1 cellular context compared by ENCODE assay signal in genomic region chr13:27242642-27243185, GRCh38.
TF ChIP-seq lines count a peak whose summit lies in the region.

No MANE protein-coding gene starts in this region.

TF ChIP-seq in K562, 482 proteins besides CTCF, POLR2A, EP300 and RAD21 (continued from another document and continues in another):
- TF ChIP-seq ZNF740 (CRISPR knock-in tag; IDR thresholded peaks at IDR 0.05) = no peak
- no peak for TF ChIP-seq ZNF740 (tag; IDR thresholded peaks at IDR 0.05)
- TF ChIP-seq CC2D1A (IDR thresholded peaks at IDR 0.05) = no peak
- TF ChIP-seq BCLAF1 (IDR thresholded peaks at IDR 0.05; ENCODE audit: borderline replicate concordance in 1 of 2, control insufficient read depth in 1 of 2, low read depth in 2 of 2, low read length in 1 of 2) = no peak
- TF ChIP-seq KDM2B (CRISPR knock-in tag; IDR thresholded peaks at IDR 0.05) = no peak
- TF ChIP-seq NR2C2 (CRISPR knock-in tag; IDR thresholded peaks at IDR 0.05) = no peak
- no peak for TF ChIP-seq NR2C2 (tag; IDR thresholded peaks at IDR 0.05)
- no peak for TF ChIP-seq NCOA2 (IDR thresholded peaks at IDR 0.05; ENCODE audit: partially characterized antibody in 2 of 2)
- TF ChIP-seq MCM7 (IDR thresholded peaks at IDR 0.05) = no peak
- peak; percentile 77 for TF ChIP-seq MTA2 (IDR thresholded peaks at IDR 0.05; ENCODE audit: low read depth)
- TF ChIP-seq THRA (IDR thresholded peaks at IDR 0.05) = no peak
- TF ChIP-seq CBFA2T3 (IDR thresholded peaks at IDR 0.05) = peak; percentile 91
- no peak for TF ChIP-seq ETS1 (conservative IDR thresholded peaks at IDR 0.05; ENCODE audit: control insufficient read depth, low read depth, low read length)
- peak; percentile 19; the same call in 1 of the 2 replicates for TF ChIP-seq SOX6 (IDR thresholded peaks at IDR 0.05)
- no peak for TF ChIP-seq RFX1 (IDR thresholded peaks at IDR 0.05)
- TF ChIP-seq EGR1 (conservative IDR thresholded peaks at IDR 0.05) = peak; percentile 86
- no peak; the same call in 1 of the 2 replicates for TF ChIP-seq CREB1 (IDR thresholded peaks at IDR 0.05)
- no peak for TF ChIP-seq CREB1 (CRISPR knock-in tag; IDR thresholded peaks at IDR 0.05)
- no peak for TF ChIP-seq NR2C1 (IDR thresholded peaks at IDR 0.05)
- TF ChIP-seq NR2C1 (tag; IDR thresholded peaks at IDR 0.05) = no peak
- TF ChIP-seq STAT5A (IDR thresholded peaks at IDR 0.05; ENCODE audit: borderline replicate concordance, low read length) = peak; percentile 32; the same call in 1 of the 2 replicates
- no peak for TF ChIP-seq SRF (CRISPR knock-in tag; IDR thresholded peaks at IDR 0.05)
- no peak for TF ChIP-seq CEBPG (CRISPR knock-in tag; IDR thresholded peaks at IDR 0.05)
- no peak for TF ChIP-seq CEBPG (tag; conservative IDR thresholded peaks at IDR 0.05 in 1 of 2, IDR thresholded peaks at IDR 0.05 in 1 of 2)
- TF ChIP-seq RNF219 (CRISPR knock-in tag; IDR thresholded peaks at IDR 0.05) = no peak
- TF ChIP-seq CEBPB (tag; IDR thresholded peaks at IDR 0.05) = no peak
- peak; percentile 36; the same call in 1 of the 2 replicates for TF ChIP-seq KLF16 (IDR thresholded peaks at IDR 0.05)
- no peak for TF ChIP-seq CBX5 (IDR thresholded peaks at IDR 0.05; ENCODE audit: borderline replicate concordance, low read depth)
- TF ChIP-seq MCM3 (IDR thresholded peaks at IDR 0.05) = no peak
- no peak for TF ChIP-seq TCFL5 (CRISPR knock-in tag; conservative IDR thresholded peaks at IDR 0.05)
- TF ChIP-seq CCNT2 (IDR thresholded peaks at IDR 0.05; ENCODE audit: borderline replicate concordance, extremely low read depth, insufficient read length, low read depth, low read length) = no peak
- TF ChIP-seq TEAD4 (IDR thresholded peaks at IDR 0.05; ENCODE audit: low read length) = peak; percentile 64
- no peak for TF ChIP-seq TEAD4 (CRISPR knock-in tag; IDR thresholded peaks at IDR 0.05; ENCODE audit: borderline replicate concordance)
- no peak for TF ChIP-seq ZNF140 (CRISPR knock-in tag; IDR thresholded peaks at IDR 0.05)
- TF ChIP-seq MEIS2 (IDR thresholded peaks at IDR 0.05; ENCODE audit: partially characterized antibody) = no peak
- TF ChIP-seq FOXK2 (conservative IDR thresholded peaks at IDR 0.05 in 1 of 2, IDR thresholded peaks at IDR 0.05 in 1 of 2; ENCODE audit: low read depth in 2 of 2) = no peak
- no peak for TF ChIP-seq SUPT5H (IDR thresholded peaks at IDR 0.05)
- no peak for TF ChIP-seq SP2 (IDR thresholded peaks at IDR 0.05; ENCODE audit: extremely low read depth, low read depth, low read length, poor library complexity, severe bottlenecking)
- no peak for TF ChIP-seq ATF6 (CRISPR knock-in tag; IDR thresholded peaks at IDR 0.05)
- no peak for TF ChIP-seq E4F1 (CRISPR knock-in tag; IDR thresholded peaks at IDR 0.05; ENCODE audit: borderline replicate concordance)
- no peak for TF ChIP-seq ZNF395 (CRISPR knock-in tag; IDR thresholded peaks at IDR 0.05)
- no peak for TF ChIP-seq RBM34 (IDR thresholded peaks at IDR 0.05; ENCODE audit: borderline replicate concordance, insufficient read depth, low read length)
- no peak for TF ChIP-seq YBX1 (IDR thresholded peaks at IDR 0.05)
- no peak for TF ChIP-seq FOXA3 (CRISPR knock-in tag; conservative IDR thresholded peaks at IDR 0.05 in 1 of 2, IDR thresholded peaks at IDR 0.05 in 1 of 2)
- no peak for TF ChIP-seq MEF2A (IDR thresholded peaks at IDR 0.05; ENCODE audit: control insufficient read depth, low read depth, low read length)
- TF ChIP-seq CHD4 (IDR thresholded peaks at IDR 0.05; ENCODE audit: insufficient read depth, insufficient replicate concordance, low read depth, low read length, poor library complexity, severe bottlenecking) = no peak
- TF ChIP-seq HCFC1 (IDR thresholded peaks at IDR 0.05; ENCODE audit: low read depth, low read length) = no peak
- no peak for TF ChIP-seq ATF1 (CRISPR knock-in tag; IDR thresholded peaks at IDR 0.05)
- peak; percentile 43; the same call in 1 of the 2 replicates for TF ChIP-seq ATF1 (tag; IDR thresholded peaks at IDR 0.05)
- TF ChIP-seq THRAP3 (IDR thresholded peaks at IDR 0.05; ENCODE audit: borderline replicate concordance) = no peak
- no peak for TF ChIP-seq KLF13 (tag; IDR thresholded peaks at IDR 0.05; ENCODE audit: borderline replicate concordance, low read depth)
- no peak for TF ChIP-seq SIRT6 (IDR thresholded peaks at IDR 0.05; ENCODE audit: low read depth, low read length)
- no peak for TF ChIP-seq ATF3 (IDR thresholded peaks at IDR 0.05)
- TF ChIP-seq ATF3 (CRISPR knock-in tag; conservative IDR thresholded peaks at IDR 0.05) = no peak
- TF ChIP-seq ARID1B (IDR thresholded peaks at IDR 0.05) = peak; percentile 93
- no peak for TF ChIP-seq NFXL1 (CRISPR knock-in tag; IDR thresholded peaks at IDR 0.05)
